29 cellular contexts compared by ENCODE assay signal in genomic region chr15:58404020-58404419, GRCh38. TPM values are rescaled to one million over a fixed set of nuclear protein-coding genes. Genes with fewer than 3 reads are reported as not detected.
"Had no signal": no experiment of that assay in that cellular context is flagged by ENCODE, and none has a peak within 500 bp of the region (broad histone marks: within the 10 kb centered on the region; RNA-seq: fewer than 3 reads in every experiment).

No MANE protein-coding gene starts in this region.

- H3K36me3 Mint-ChIP-seq: stimulated activated effector memory CD8-positive, alpha-beta T cell treated with anti-CD3 and anti-CD28 coated beads, Interleukin-12 subunit alpha, Interleukin-12 subunit beta, amount 100 ng/mL, for 72 hours; stimulated activated memory B cell treated with anti-CD40 and anti-IgM and Interleukin-4, amounts not matched to agents 10 μg/mL and 1 μg/mL and 100 μg/mL, for 72 hours; stimulated activated naive B cell treated with anti-CD40 and anti-IgM and Interleukin-4, amounts not matched to agents 10 μg/mL and 1 μg/mL and 100 μg/mL, for 72 hours; type B pancreatic cell had no signal

- H3K4me1 Mint-ChIP-seq: stimulated activated effector memory CD8-positive, alpha-beta T cell treated with anti-CD3 and anti-CD28 coated beads, Interleukin-12 subunit alpha, Interleukin-12 subunit beta, amount 100 ng/mL, for 72 hours; stimulated activated memory B cell treated with anti-CD40 and anti-IgM and Interleukin-4, amounts not matched to agents 10 μg/mL and 1 μg/mL and 100 μg/mL, for 72 hours; stimulated activated naive B cell treated with anti-CD40 and anti-IgM and Interleukin-4, amounts not matched to agents 10 μg/mL and 1 μg/mL and 100 μg/mL, for 72 hours had no signal

- H3K27me3 ChIP-seq: stomach, suprapubic skin, testis, thyroid gland, tibial nerve, transverse colon, upper lobe of left lung, upper lobe of right lung, uterus, vagina had no signal

- H3K27ac Mint-ChIP-seq: stimulated activated effector memory CD8-positive, alpha-beta T cell treated with anti-CD3 and anti-CD28 coated beads, Interleukin-12 subunit alpha, Interleukin-12 subunit beta, amount 100 ng/mL, for 72 hours; stimulated activated memory B cell treated with anti-CD40 and anti-IgM and Interleukin-4, amounts not matched to agents 10 μg/mL and 1 μg/mL and 100 μg/mL, for 72 hours; stimulated activated naive B cell treated with anti-CD40 and anti-IgM and Interleukin-4, amounts not matched to agents 10 μg/mL and 1 μg/mL and 100 μg/mL, for 72 hours; stimulated activated naive CD8-positive, alpha-beta T cell treated with anti-CD3 and anti-CD28 coated beads, Interleukin-15, amount 100 ng/mL, for 72 hours; stimulated activated naive CD8-positive, alpha-beta T cell treated with anti-CD3 and anti-CD28 coated beads, Interleukin-15, Interleukin-2, amounts not matched to agents 100 ng/mL and 50 ng/mL, for 24 hours; type B pancreatic cell had no signal

- H3K9me3 Mint-ChIP-seq: stimulated activated effector memory CD8-positive, alpha-beta T cell treated with anti-CD3 and anti-CD28 coated beads, Interleukin-12 subunit alpha, Interleukin-12 subunit beta, amount 100 ng/mL, for 72 hours; stimulated activated memory B cell treated with anti-CD40 and anti-IgM and Interleukin-4, amounts not matched to agents 10 μg/mL and 1 μg/mL and 100 μg/mL, for 72 hours; stimulated activated naive B cell treated with anti-CD40 and anti-IgM and Interleukin-4, amounts not matched to agents 10 μg/mL and 1 μg/mL and 100 μg/mL, for 72 hours; stimulated activated naive CD8-positive, alpha-beta T cell treated with anti-CD3 and anti-CD28 coated beads, Interleukin-15, amount 100 ng/mL, for 72 hours; stimulated activated naive CD8-positive, alpha-beta T cell treated with anti-CD3 and anti-CD28 coated beads, Interleukin-15, Interleukin-2, amounts not matched to agents 100 ng/mL and 50 ng/mL, for 24 hours had no signal

- H3K36me3 ChIP-seq: stomach, suprapubic skin, thoracic aorta, thyroid gland, tibial artery, tibial nerve, transverse colon, upper lobe of left lung, upper lobe of right lung, uterus, vagina had no signal

- H3K4me1 ChIP-seq: stomach, testis, tibial artery, tibial nerve, transverse colon, upper lobe of right lung, uterus had no signal

- H3K4me3 ChIP-seq: stomach, suprapubic skin, testis, thoracic aorta, thyroid gland, tibial artery, tibial nerve, transverse colon, upper lobe of left lung, upper lobe of right lung, uterus, vagina had no signal

- H3K27me3 Mint-ChIP-seq: stimulated activated naive CD8-positive, alpha-beta T cell treated with anti-CD3 and anti-CD28 coated beads, Interleukin-15, amount 100 ng/mL, for 72 hours; stimulated activated naive CD8-positive, alpha-beta T cell treated with anti-CD3 and anti-CD28 coated beads, Interleukin-15, Interleukin-2, amounts not matched to agents 100 ng/mL and 50 ng/mL, for 24 hours; type B pancreatic cell had no signal

- H3K27ac ChIP-seq: stomach, suprapubic skin, testis, thoracic aorta, thyroid gland, tibial artery, tibial nerve, transverse colon, upper lobe of left lung, upper lobe of right lung, uterus, vagina had no signal

- H3K9me3 ChIP-seq: stomach, suprapubic skin, testis, thoracic aorta, thyroid gland, tibial artery, tibial nerve, transverse colon, upper lobe of left lung, upper lobe of right lung, uterus, vagina had no signal

- FAIRE-seq: urothelium cell line had no signal

- ATAC-seq: stimulated activated effector memory CD8-positive, alpha-beta T cell treated with anti-CD3 and anti-CD28 coated beads, Interleukin-12 subunit alpha, Interleukin-12 subunit beta, amount 100 ng/mL, for 72 hours; stimulated activated memory B cell treated with anti-CD40 and anti-IgM and Interleukin-4, amounts not matched to agents 10 μg/mL and 1 μg/mL and 100 μg/mL, for 72 hours; stimulated activated naive B cell treated with anti-CD40 and anti-IgM and Interleukin-4, amounts not matched to agents 10 μg/mL and 1 μg/mL and 100 μg/mL, for 72 hours; stimulated activated naive CD8-positive, alpha-beta T cell treated with anti-CD3 and anti-CD28 coated beads, Interleukin-15, amount 100 ng/mL, for 72 hours; stimulated activated naive CD8-positive, alpha-beta T cell treated with anti-CD3 and anti-CD28 coated beads, Interleukin-15, Interleukin-2, amounts not matched to agents 100 U/mL and 50 U/mL, for 24 hours; upper lobe of right lung had no signal

- H3K4me3 Mint-ChIP-seq: stimulated activated effector memory CD8-positive, alpha-beta T cell treated with anti-CD3 and anti-CD28 coated beads, Interleukin-12 subunit alpha, Interleukin-12 subunit beta, amount 100 ng/mL, for 72 hours; stimulated activated memory B cell treated with anti-CD40 and anti-IgM and Interleukin-4, amounts not matched to agents 10 μg/mL and 1 μg/mL and 100 μg/mL, for 72 hours; stimulated activated naive B cell treated with anti-CD40 and anti-IgM and Interleukin-4, amounts not matched to agents 10 μg/mL and 1 μg/mL and 100 μg/mL, for 72 hours; stimulated activated naive CD8-positive, alpha-beta T cell treated with anti-CD3 and anti-CD28 coated beads, Interleukin-15, amount 100 ng/mL, for 72 hours; stimulated activated naive CD8-positive, alpha-beta T cell treated with anti-CD3 and anti-CD28 coated beads, Interleukin-15, Interleukin-2, amounts not matched to agents 100 ng/mL and 50 ng/mL, for 24 hours; type B pancreatic cell had no signal

- DNase-seq: stimulated activated CD4-positive, alpha-beta T cell treated with anti-CD3 and anti-CD28 coated beads, Interleukin-2, amount 100 ng/mL, for 48 hours; stimulated activated CD4-positive, alpha-beta T cell treated with anti-CD3 and anti-CD28 coated beads, Interleukin-4, amount 100 ng/mL, for 1 hour; stimulated activated CD4-positive, alpha-beta T cell treated with anti-CD3 and anti-CD28 coated beads, Interleukin-4, amount 100 ng/mL, for 24 hours; stimulated activated CD4-positive, alpha-beta T cell treated with anti-CD3 and anti-CD28 coated beads, Interleukin-4, amount 100 ng/mL, for 4 hours; stimulated activated CD8-positive, alpha-beta memory T cell treated with anti-CD3 and anti-CD28 coated beads, Interleukin-4, amount 100 ng/mL, for 48 hours; stimulated activated naive B cell treated with anti-CD40 and anti-IgM and Interleukin-4, amounts not matched to agents 10 μg/mL and 1 μg/mL and 100 μg/mL, for 72 hours; stimulated activated naive CD4-positive, alpha-beta T cell; stimulated activated naive CD4-positive, alpha-beta T cell treated with Interleukin-2 at 50 U/mL for 16 hours; stimulated activated naive CD8-positive, alpha-beta T cell treated with anti-CD3 and anti-CD28 coated beads, Interleukin-15, amount 100 ng/mL, for 72 hours; stimulated activated naive CD8-positive, alpha-beta T cell treated with anti-CD3 and anti-CD28 coated beads, Interleukin-15, Interleukin-2, amounts not matched to agents 100 U/mL and 50 U/mL, for 24 hours; stomach; testis; thyroid gland; tibial artery; transverse colon; trophoblast cell; upper lobe of left lung; upper lobe of right lung; uterus had no signal

RNA-seq across cellular contexts. Expression of gene LIPC, which starts 27.8 kb away (rescaled TPM):
- total RNA-seq: temporal lobe, thoracic aorta, vagina had no signal
